Comparison of ENCODE assay signal across 9 cellular contexts in the genomic region with DNA sequence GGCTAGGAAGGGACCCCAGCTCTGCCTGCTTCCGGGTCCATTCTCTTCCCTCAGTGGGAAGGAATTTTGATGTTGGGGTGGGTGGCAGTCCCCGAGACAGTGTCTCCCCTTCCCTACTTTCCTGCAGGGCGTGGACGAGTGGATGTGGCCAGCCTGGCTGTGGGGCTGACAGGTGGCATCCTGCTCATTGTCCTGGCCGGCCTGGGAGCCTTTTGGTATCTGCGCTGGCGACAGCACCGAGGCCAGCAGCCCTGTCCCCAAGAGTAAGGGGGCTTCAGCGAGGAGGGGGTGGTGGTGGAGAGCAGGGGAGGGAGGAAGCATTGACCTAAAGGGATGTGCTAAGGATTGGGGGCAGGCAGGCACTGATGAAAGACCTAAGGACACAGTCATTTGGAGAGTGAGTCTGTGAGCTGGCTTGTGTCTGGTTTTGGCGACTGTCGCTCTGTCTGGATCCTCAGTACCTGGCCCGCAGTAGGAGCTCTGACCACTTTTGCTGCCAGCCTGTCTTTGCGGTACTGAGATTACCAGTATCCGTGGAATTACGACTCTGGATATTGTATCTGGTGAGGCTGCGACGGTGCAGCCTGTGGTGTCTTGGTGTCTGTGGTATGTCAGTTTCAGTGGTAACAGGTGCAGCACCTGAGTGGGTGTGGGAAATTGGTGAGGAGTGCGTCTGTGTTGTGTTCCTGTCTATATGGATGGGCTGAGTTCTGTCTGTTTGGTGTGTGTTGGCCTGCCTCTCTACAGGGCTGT. TPM values are rescaled to one million over a fixed set of nuclear protein-coding genes. Genes with fewer than 3 reads are reported as not detected.
DNase-seq lines count a peak whose midpoint lies in the region; ATAC-seq and TF ChIP-seq lines count a peak whose summit lies in the region.
"Had no signal": no experiment of that assay in that cellular context is flagged by ENCODE, and none has a peak within 500 bp of the region (broad histone marks: within the 10 kb centered on the region; RNA-seq: fewer than 3 reads in every experiment).

No MANE protein-coding gene starts in this region.

- H3K4me3 Mint-ChIP-seq in activated CD4-positive, alpha-beta T cell treated with anti-CD3 and anti-CD28 coated beads for 36 hours, result peak overlapping the region; percentile 5
- no peak overlapping the region for H3K4me3 Mint-ChIP-seq in WTC11

- POLR2A ChIA-PET in activated CD4-positive, alpha-beta T cell treated with anti-CD3 and anti-CD28 coated beads for 36 hours (lab: Charles Lee), result interaction anchor here (0.6 to 2.1 kb wide), 3 partner anchors 8 to 61 kb away, joined by 3 to 6 read pairs (median 3); a partner anchor contains a TSS
- POLR2A ChIA-PET in WTC11 (lab: Charles Lee), result interaction anchor here (1.0 to 1.2 kb wide), 2 partner anchors 8 to 178 kb away, joined by 3 read pairs; no protein-coding TSS in a partner anchor

- CTCF ChIA-PET in activated CD4-positive, alpha-beta T cell treated with anti-CD3 and anti-CD28 coated beads for 36 hours (lab: Charles Lee), result interaction anchor here (0.7 to 2.1 kb wide), 3 partner anchors 8 to 54 kb away, joined by 3 to 13 read pairs (median 4); a partner anchor contains a TSS
- CTCF ChIA-PET in WTC11 (lab: Charles Lee), result interaction anchor here (1.8 to 4.0 kb wide), 2 partner anchors 18 to 55 kb away, joined by 6 to 21 read pairs; no protein-coding TSS in a partner anchor

- TF ChIP-seq CTCF in WTC11 (IDR thresholded peaks at IDR 0.05), result no peak

- H3K4me1 Mint-ChIP-seq in activated CD4-positive, alpha-beta T cell treated with anti-CD3 and anti-CD28 coated beads for 36 hours, result peaks cover 21% of the 10 kb centered on the region
- H3K4me1 Mint-ChIP-seq in WTC11, result peaks cover 10% of the 10 kb centered on the region

- peak; percentile 77 for DNase-seq in activated CD4-positive, alpha-beta T cell treated with anti-CD3 and anti-CD28 coated beads for 36 hours
- no peak for DNase-seq in activated CD4-positive, alpha-beta T cell treated with anti-CD3 and anti-CD28 coated beads for 1 hour
- DNase-seq in WTC11 (ENCODE audit: low spot score), result no peak
- peak; percentile 61 for DNase-seq in central memory CD4-positive, alpha-beta T cell
- DNase-seq in stimulated activated CD4-positive, alpha-beta T cell treated with anti-CD3 and anti-CD28 coated beads, TNF-alpha, amount 100 ng/mL, for 48 hours (ENCODE audit: low read depth in 3 of 3), result peak in 2 of 3 donors; percentile 40 to 60
- DNase-seq in AG08395 (ENCODE audit: low spot score), result no peak
- DNase-seq in AML-193 (lab: John Stamatoyannopoulos, UW), result no peak
- DNase-seq: tibial artery had no signal

- H3K27ac Mint-ChIP-seq in activated CD4-positive, alpha-beta T cell treated with anti-CD3 and anti-CD28 coated beads for 36 hours, result peak overlapping the region; percentile 35
- H3K27ac Mint-ChIP-seq in WTC11, result peak overlapping the region; percentile 18; the same call in 1 of the 2 replicates

- intact Hi-C loops in activated CD4-positive, alpha-beta T cell treated with anti-CD3 and anti-CD28 coated beads for 36 hours (cut with DNase I, micrococcal nuclease), result loop anchor here in 1 of 2 experiments (10.0 kb wide), 1 partner anchor 954 kb away; a partner anchor contains a TSS

- no peaks in the 10 kb centered on the region for H3K27me3 Mint-ChIP-seq in activated CD4-positive, alpha-beta T cell treated with anti-CD3 and anti-CD28 coated beads for 36 hours
- no peaks in the 10 kb centered on the region for H3K27me3 Mint-ChIP-seq in WTC11 (ENCODE audit: low read depth)

- no peaks in the 10 kb centered on the region for H3K9me3 Mint-ChIP-seq in activated CD4-positive, alpha-beta T cell treated with anti-CD3 and anti-CD28 coated beads for 36 hours (ENCODE audit: low read depth)
- H3K9me3 Mint-ChIP-seq in WTC11, result no peaks in the 10 kb centered on the region

- H3K36me3 Mint-ChIP-seq in activated CD4-positive, alpha-beta T cell treated with anti-CD3 and anti-CD28 coated beads for 36 hours (ENCODE audit: low read depth), result peaks cover 2% of the 10 kb centered on the region
- peaks cover under 1% of the 10 kb centered on the region; the same call in 1 of the 2 replicates for H3K36me3 Mint-ChIP-seq in WTC11

- ATAC-seq in activated CD4-positive, alpha-beta T cell treated with anti-CD3 and anti-CD28 coated beads for 36 hours, result peak; percentile 2
- ATAC-seq in WTC11, result no peak
- no peak for ATAC-seq in GM18909 (IDR thresholded peaks at IDR 0.05; ENCODE audit: poor library complexity, unreplicated experiment)

TF ChIP-seq in WTC11, 78 proteins besides CTCF, POLR2A, EP300 and RAD21 (continues in another document):
- TF ChIP-seq, protein P1, sequence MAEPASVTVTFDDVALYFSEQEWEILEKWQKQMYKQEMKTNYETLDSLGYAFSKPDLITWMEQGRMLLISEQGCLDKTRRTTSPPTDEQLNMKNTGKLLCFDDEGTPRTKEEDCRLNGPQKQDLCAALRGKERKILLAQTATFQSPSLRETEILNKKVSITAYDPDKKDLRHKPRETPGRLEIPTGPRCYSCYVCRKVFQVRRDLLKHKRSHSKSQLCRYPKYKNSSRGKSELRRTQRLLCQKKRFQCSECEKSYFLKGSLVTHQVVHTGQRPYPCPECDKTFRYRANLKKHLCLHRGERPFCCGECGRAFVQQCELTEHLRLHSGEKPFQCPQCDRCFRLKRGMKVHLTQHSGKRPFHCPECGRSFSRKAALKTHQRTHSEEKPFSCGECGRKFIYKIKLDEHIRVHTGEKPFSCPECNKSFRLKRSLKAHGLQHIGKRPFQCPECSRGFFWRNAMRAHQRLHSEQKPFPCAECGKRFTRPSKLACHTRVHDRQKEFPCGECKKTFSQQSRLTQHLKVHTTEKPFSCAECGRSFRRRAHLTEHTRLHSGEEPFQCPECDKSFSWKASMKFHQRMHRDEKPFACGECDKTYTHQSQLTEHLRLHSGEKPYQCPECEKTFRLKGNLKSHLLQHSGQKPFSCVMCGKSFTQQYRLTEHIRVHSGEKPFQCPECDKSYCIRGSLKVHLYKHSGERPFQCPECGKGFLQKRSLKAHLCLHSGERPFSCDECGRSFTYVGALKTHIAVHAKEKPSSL (CRISPR knock-in tag; conservative IDR thresholded peaks at IDR 0.05), result no peak
- TF ChIP-seq, protein P2, sequence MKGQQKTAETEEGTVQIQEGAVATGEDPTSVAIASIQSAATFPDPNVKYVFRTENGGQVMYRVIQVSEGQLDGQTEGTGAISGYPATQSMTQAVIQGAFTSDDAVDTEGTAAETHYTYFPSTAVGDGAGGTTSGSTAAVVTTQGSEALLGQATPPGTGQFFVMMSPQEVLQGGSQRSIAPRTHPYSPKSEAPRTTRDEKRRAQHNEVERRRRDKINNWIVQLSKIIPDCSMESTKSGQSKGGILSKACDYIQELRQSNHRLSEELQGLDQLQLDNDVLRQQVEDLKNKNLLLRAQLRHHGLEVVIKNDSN (CRISPR knock-in tag; IDR thresholded peaks at IDR 0.05), result no peak
- TF ChIP-seq NFE2L1 (CRISPR knock-in tag; IDR thresholded peaks at IDR 0.05), result no peak
- TF ChIP-seq, protein P3, sequence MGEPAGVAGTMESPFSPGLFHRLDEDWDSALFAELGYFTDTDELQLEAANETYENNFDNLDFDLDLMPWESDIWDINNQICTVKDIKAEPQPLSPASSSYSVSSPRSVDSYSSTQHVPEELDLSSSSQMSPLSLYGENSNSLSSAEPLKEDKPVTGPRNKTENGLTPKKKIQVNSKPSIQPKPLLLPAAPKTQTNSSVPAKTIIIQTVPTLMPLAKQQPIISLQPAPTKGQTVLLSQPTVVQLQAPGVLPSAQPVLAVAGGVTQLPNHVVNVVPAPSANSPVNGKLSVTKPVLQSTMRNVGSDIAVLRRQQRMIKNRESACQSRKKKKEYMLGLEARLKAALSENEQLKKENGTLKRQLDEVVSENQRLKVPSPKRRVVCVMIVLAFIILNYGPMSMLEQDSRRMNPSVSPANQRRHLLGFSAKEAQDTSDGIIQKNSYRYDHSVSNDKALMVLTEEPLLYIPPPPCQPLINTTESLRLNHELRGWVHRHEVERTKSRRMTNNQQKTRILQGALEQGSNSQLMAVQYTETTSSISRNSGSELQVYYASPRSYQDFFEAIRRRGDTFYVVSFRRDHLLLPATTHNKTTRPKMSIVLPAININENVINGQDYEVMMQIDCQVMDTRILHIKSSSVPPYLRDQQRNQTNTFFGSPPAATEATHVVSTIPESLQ (CRISPR knock-in tag; IDR thresholded peaks at IDR 0.05), result no peak
- TF ChIP-seq, protein P4, sequence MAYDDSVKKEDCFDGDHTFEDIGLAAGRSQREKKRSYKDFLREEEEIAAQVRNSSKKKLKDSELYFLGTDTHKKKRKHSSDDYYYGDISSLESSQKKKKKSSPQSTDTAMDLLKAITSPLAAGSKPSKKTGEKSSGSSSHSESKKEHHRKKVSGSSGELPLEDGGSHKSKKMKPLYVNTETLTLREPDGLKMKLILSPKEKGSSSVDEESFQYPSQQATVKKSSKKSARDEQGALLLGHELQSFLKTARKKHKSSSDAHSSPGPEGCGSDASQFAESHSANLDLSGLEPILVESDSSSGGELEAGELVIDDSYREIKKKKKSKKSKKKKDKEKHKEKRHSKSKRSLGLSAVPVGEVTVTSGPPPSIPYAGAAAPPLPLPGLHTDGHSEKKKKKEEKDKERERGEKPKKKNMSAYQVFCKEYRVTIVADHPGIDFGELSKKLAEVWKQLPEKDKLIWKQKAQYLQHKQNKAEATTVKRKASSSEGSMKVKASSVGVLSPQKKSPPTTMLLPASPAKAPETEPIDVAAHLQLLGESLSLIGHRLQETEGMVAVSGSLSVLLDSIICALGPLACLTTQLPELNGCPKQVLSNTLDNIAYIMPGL (CRISPR knock-in tag; IDR thresholded peaks at IDR 0.05), result no peak
- TF ChIP-seq, protein P5, sequence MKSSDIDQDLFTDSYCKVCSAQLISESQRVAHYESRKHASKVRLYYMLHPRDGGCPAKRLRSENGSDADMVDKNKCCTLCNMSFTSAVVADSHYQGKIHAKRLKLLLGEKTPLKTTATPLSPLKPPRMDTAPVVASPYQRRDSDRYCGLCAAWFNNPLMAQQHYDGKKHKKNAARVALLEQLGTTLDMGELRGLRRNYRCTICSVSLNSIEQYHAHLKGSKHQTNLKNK (CRISPR knock-in tag; IDR thresholded peaks at IDR 0.05), result no peak

RNA-seq across cellular contexts. Expression of a gene that starts 2.4 kb away (rescaled TPM):
- total RNA-seq in activated CD4-positive, alpha-beta T cell treated with anti-CD3 and anti-CD28 coated beads for 36 hours, result 10 to 100 TPM; 21.0 to 22.7 TPM
- total RNA-seq in WTC11 (2021), result 78.6 to 86.1 TPM (median 83.3 TPM) in 3 replicates

RNA-seq across cellular contexts. Expression of a gene that starts 7.4 kb away (rescaled TPM):
- total RNA-seq in activated CD4-positive, alpha-beta T cell treated with anti-CD3 and anti-CD28 coated beads for 36 hours, result 1 to 10 TPM in 1 of 2 experiments, under 1 TPM in 1; 0.81 to 1.6 TPM
- 5.9 to 7.0 TPM (median 6.9 TPM) in 3 replicates for total RNA-seq in WTC11 (2021)

RNA-seq across cellular contexts. Expression of a gene that starts 8.2 kb away (rescaled TPM):
- 10 to 100 TPM; 71.4 to 73.1 TPM for total RNA-seq in activated CD4-positive, alpha-beta T cell treated with anti-CD3 and anti-CD28 coated beads for 36 hours
- total RNA-seq in WTC11 (2021), result 82.3 to 97.9 TPM (median 87.6 TPM) in 3 replicates

RNA-seq across cellular contexts. Expression of a gene that starts 51.4 kb away (rescaled TPM):
- 10 to 100 TPM in 1 of 2 experiments, 1 to 10 TPM in 1; 9.7 to 11.7 TPM for total RNA-seq in activated CD4-positive, alpha-beta T cell treated with anti-CD3 and anti-CD28 coated beads for 36 hours
- 11.4 to 17.9 TPM (median 15.7 TPM) in 3 replicates for total RNA-seq in WTC11 (2021)

RNA-seq across cellular contexts. Expression of a gene that starts 53.5 kb away (rescaled TPM):
- 10 to 100 TPM; 43.3 to 64.0 TPM for total RNA-seq in activated CD4-positive, alpha-beta T cell treated with anti-CD3 and anti-CD28 coated beads for 36 hours
- 103 to 109 TPM (median 105 TPM) in 3 replicates for total RNA-seq in WTC11 (2021)

Comparison
In these comparisons a context has a peak if more than half of its experiments do, and no peak if none do; other contexts are left out.
1. DNase-seq: peak in activated CD4-positive, alpha-beta T cell treated with anti-CD3 and anti-CD28 coated beads for 36 hours (single experiment), central memory CD4-positive, alpha-beta T cell (single experiment) and stimulated activated CD4-positive, alpha-beta T cell treated with anti-CD3 and anti-CD28 coated beads, TNF-alpha, amount 100 ng/mL, for 48 hours (2 of 3); none in activated CD4-positive, alpha-beta T cell treated with anti-CD3 and anti-CD28 coated beads for 1 hour (single experiment), WTC11 (single experiment), AG08395 (single experiment) and AML-193 (0 of 2).